ENCODE assay signal across 14 cellular contexts in the genomic region with DNA sequence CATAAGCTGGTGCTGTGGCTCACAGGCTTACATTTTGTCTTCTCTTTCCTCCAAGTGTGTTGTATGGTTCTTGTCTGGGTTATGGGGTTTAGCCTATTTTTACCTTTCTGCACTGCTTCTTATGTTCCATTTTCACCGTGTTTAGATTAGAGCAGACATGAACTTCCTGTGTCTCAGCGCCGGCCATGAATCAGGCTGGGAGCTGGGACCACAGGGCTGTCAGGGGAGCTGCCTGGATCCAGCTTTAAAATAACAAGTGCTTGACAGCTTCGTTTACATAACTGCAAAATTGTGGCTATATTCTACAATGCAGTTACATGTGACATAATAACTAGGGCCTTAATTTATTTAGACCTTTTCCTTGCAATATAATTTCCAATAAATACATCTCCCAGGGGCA.
DNase-seq lines count a peak whose midpoint lies in the region; ATAC-seq, FAIRE-seq and TF ChIP-seq lines count a peak whose summit lies in the region.
"Had no signal": no experiment of that assay in that cellular context is flagged by ENCODE, and none has a peak within 500 bp of the region (broad histone marks: within the 10 kb centered on the region; RNA-seq: fewer than 3 reads in every experiment).

No MANE protein-coding gene starts in this region.

- H3K4me1 Mint-ChIP-seq in CD8-positive, alpha-beta T cell (ENCODE audit: low read depth) = no peaks in the 10 kb centered on the region

- POLR2A ChIA-PET in PC-3 (lab: Charles Lee; ENCODE audit: unreplicated experiment) = interaction anchor here (0.5 to 0.7 kb wide), 7 partner anchors 42 to 320 kb away, joined by 3 to 9 read pairs (median 4); no protein-coding TSS in a partner anchor
- POLR2A ChIA-PET in CD8-positive, alpha-beta T cell (lab: Charles Lee) = no interaction called here

- H2AFZ ChIP-seq in PC-3 (ENCODE audit: low read length) = peak overlapping the region; percentile 65
- H2AFZ ChIP-seq in trophoblast cell (ENCODE audit: insufficient read depth, low read length, poor library complexity) = no peak overlapping the region

- BruUV-seq in PC-3 (replicated peaks; lab: Mats Ljungman, UMichigan) = TSS peak; percentile 92

- peak overlapping the region; percentile 85 for H2BK120ac ChIP-seq in trophoblast cell (ENCODE audit: insufficient read depth, low read length, poor library complexity)

- no peaks in the 10 kb centered on the region for H3K9me3 ChIP-seq in PC-3 (ENCODE audit: low read length)
- H3K9me3 ChIP-seq in trophoblast cell (ENCODE audit: insufficient read depth, low read depth, low read length) = no peaks in the 10 kb centered on the region
- peaks cover 3% of the 10 kb centered on the region for H3K9me3 ChIP-seq in CD8-positive, alpha-beta T cell (ENCODE audit: low read length)
- H3K9me3 ChIP-seq: uterus had no signal

- peak overlapping the region; percentile 77 for H2BK5ac ChIP-seq in trophoblast cell (ENCODE audit: low read depth, low read length, poor library complexity)

- WGBS in trophoblast cell (ENCODE audit: extremely low coverage, insufficient coverage, insufficient read length) = no CpG with 5 or more reads among the region's 4 CpGs

- H3K27me3 Mint-ChIP-seq in CD8-positive, alpha-beta T cell (ENCODE audit: low read depth) = no peaks in the 10 kb centered on the region

- TF ChIP-seq CTCF in C4-2B (conservative IDR thresholded peaks at IDR 0.05) = no peak
- no peak for TF ChIP-seq CTCF in PC-3 (conservative IDR thresholded peaks at IDR 0.05; ENCODE audit: low read depth, low read length)
- no peak for TF ChIP-seq CTCF in epithelial cell of esophagus (IDR thresholded peaks at IDR 0.05; ENCODE audit: insufficient read depth, low read depth, low read length, missing control alignments)
- TF ChIP-seq CTCF in CD8-positive, alpha-beta T cell (IDR thresholded peaks at IDR 0.05) = no peak
- TF ChIP-seq CTCF in D721Med (IDR thresholded peaks at IDR 0.05; ENCODE audit: insufficient read depth, missing control alignments) = no peak

- H3K9me3 Mint-ChIP-seq in CD8-positive, alpha-beta T cell = peaks cover 11% of the 10 kb centered on the region

- H4K20me1 ChIP-seq in PC-3 (ENCODE audit: low read length) = no peaks in the 10 kb centered on the region

- no peak for FAIRE-seq in D721Med (lab: Jason Lieb, UNC)
- FAIRE-seq: GM12878 had no signal

- peaks cover 43% of the 10 kb centered on the region for H3K4me1 ChIP-seq in PC-3 (ENCODE audit: insufficient read depth, low read length)
- H3K4me1 ChIP-seq in trophoblast cell (ENCODE audit: control insufficient read depth in 1 of 2, insufficient read depth in 2 of 2, low read length in 2 of 2) = peaks cover 0 to 7% of the 10 kb centered on the region in 2 experiments
- no peaks in the 10 kb centered on the region for H3K4me1 ChIP-seq in CD8-positive, alpha-beta T cell (ENCODE audit: insufficient read depth, low read length)
- H3K4me1 ChIP-seq: uterus had no signal

- H3K9ac ChIP-seq in PC-3 (ENCODE audit: low read length) (peak overlapping the region; percentile 65), trophoblast cell (ENCODE audit: low read length) (no peak overlapping the region)

- H3K4me2 ChIP-seq in PC-3 (ENCODE audit: low read length) (peak overlapping the region; percentile 64), trophoblast cell (ENCODE audit: low read length) (peak overlapping the region; percentile 33)

- no peak overlapping the region for H2AK5ac ChIP-seq in trophoblast cell (ENCODE audit: low read length)

- H4K8ac ChIP-seq in trophoblast cell (ENCODE audit: low read depth, low read length) = peak overlapping the region; percentile 58

- H3K79me1 ChIP-seq in trophoblast cell (ENCODE audit: low read length) = peaks cover 8% of the 10 kb centered on the region

- H4K91ac ChIP-seq in trophoblast cell (ENCODE audit: low read depth, low read length) = peak overlapping the region; percentile 35

- H3K4me3 ChIP-seq in PC-3 (ENCODE audit: low read length) (peak overlapping the region; percentile 28), epithelial cell of esophagus (ENCODE audit: low read length) (no peak overlapping the region), trophoblast cell (ENCODE audit: low read depth, low read length) (no peak overlapping the region)
- no peak overlapping the region for H3K4me3 ChIP-seq in CD8-positive, alpha-beta T cell (ENCODE audit: low read depth, low read length)
- H3K4me3 ChIP-seq: GM12878, skin epidermis, uterus had no signal

- no peak overlapping the region for H3K27ac Mint-ChIP-seq in CD8-positive, alpha-beta T cell

- DNase-seq in PC-3 (peak; percentile 90), epithelial cell of esophagus (ENCODE audit: low read depth) (peak; percentile 38), trophoblast cell (no peak), NOMO-1 treated with dmso at 0.1 percent for 144 hours (lab: John Stamatoyannopoulos, UW; ENCODE audit: unreplicated experiment) (no peak), D721Med (ENCODE audit: insufficient read length, low spot score) (no peak)
- DNase-seq in CD8-positive, alpha-beta T cell = no peak
- no peak for DNase-seq in activated CD4-positive, alpha-beta T cell treated with anti-CD3 and anti-CD28 coated beads, Interleukin-2, amount 50 U/mL, for 48 hours
- DNase-seq: activated gamma-delta T cell, hypothalamus, SIG-M5, uterus had no signal

- H3K9me2 ChIP-seq in PC-3 (replicated peaks; ENCODE audit: low read length) = no peaks in the 10 kb centered on the region

- no peak overlapping the region for H3K4me3 Mint-ChIP-seq in CD8-positive, alpha-beta T cell

- H3K36me3 Mint-ChIP-seq in CD8-positive, alpha-beta T cell = no peaks in the 10 kb centered on the region

- intact Hi-C loops in PC-3 (cut with micrococcal nuclease) = loop anchor here (1.0 to 5.0 kb wide), 15 partner anchors 46 to 544 kb away; partner anchors contain the start of gene FZD8
- intact Hi-C loops in CD8-positive, alpha-beta T cell (cut with DNase I, micrococcal nuclease) = no loop called here

- peak overlapping the region; percentile 30 for H2BK12ac ChIP-seq in trophoblast cell (ENCODE audit: low read length)

- CTCF ChIA-PET in PC-3 (lab: Charles Lee) = interaction anchor here (0.6 to 3.0 kb wide), 8 partner anchors 216 to 709 kb away, joined by 3 to 23 read pairs (median 4); no protein-coding TSS in a partner anchor
- CTCF ChIA-PET in CD8-positive, alpha-beta T cell (lab: Charles Lee) = no interaction called here

- H3K36me3 ChIP-seq in PC-3 (ENCODE audit: low read depth, low read length) (no peaks in the 10 kb centered on the region), trophoblast cell (ENCODE audit: control insufficient read depth in 1 of 2, insufficient read depth in 2 of 2, low read length in 2 of 2) (no peaks in the 10 kb centered on the region)
- H3K36me3 ChIP-seq in CD8-positive, alpha-beta T cell (ENCODE audit: insufficient read depth, low read length) = no peaks in the 10 kb centered on the region
- H3K36me3 ChIP-seq: uterus had no signal

- H3K18ac ChIP-seq in trophoblast cell (ENCODE audit: low read length) = no peak overlapping the region

- ATAC-seq in PC-3 = peak; percentile 51
- no peak for ATAC-seq in CD8-positive, alpha-beta T cell
- ATAC-seq: GM12878 had no signal

- no peak overlapping the region for H4K12ac ChIP-seq in trophoblast cell (ENCODE audit: low read depth, low read length)

- H3K27ac ChIP-seq in C4-2B = peak overlapping the region; percentile 63; the same call in 1 of the 2 replicates
- H3K27ac ChIP-seq in PC-3 (ENCODE audit: low read length) = peak overlapping the region; percentile 79
- peak overlapping the region; percentile 90 for H3K27ac ChIP-seq in trophoblast cell (ENCODE audit: low read depth, low read length)
- H3K27ac ChIP-seq in CD8-positive, alpha-beta T cell (ENCODE audit: low read depth, low read length) = no peak overlapping the region
- H3K27ac ChIP-seq: uterus had no signal

- H3K79me2 ChIP-seq in PC-3 (ENCODE audit: low read length) (no peaks in the 10 kb centered on the region), trophoblast cell (ENCODE audit: control insufficient read depth, insufficient read depth, low read length, poor library complexity) (no peaks in the 10 kb centered on the region)

- no peak overlapping the region for H3K14ac ChIP-seq in trophoblast cell (ENCODE audit: low read length)

- peaks cover 26% of the 10 kb centered on the region for H3F3A ChIP-seq in PC-3 (ENCODE audit: low read length, unreplicated experiment)

- no peak overlapping the region for H3K4ac ChIP-seq in trophoblast cell (ENCODE audit: low read depth, low read length)

- H3K27me3 ChIP-seq in PC-3 (ENCODE audit: low read length) (no peaks in the 10 kb centered on the region), trophoblast cell (ENCODE audit: insufficient read depth, low read length) (no peaks in the 10 kb centered on the region)
- no peaks in the 10 kb centered on the region for H3K27me3 ChIP-seq in CD8-positive, alpha-beta T cell (ENCODE audit: insufficient read depth, low read length)
- H3K27me3 ChIP-seq: uterus had no signal

- no peak overlapping the region for H3K23ac ChIP-seq in trophoblast cell (ENCODE audit: low read length)

Comparison
In these comparisons a context has a peak if more than half of its experiments do, and no peak if none do; other contexts are left out.
1. DNase-seq: peak in PC-3 (single experiment) and epithelial cell of esophagus (single experiment); none in trophoblast cell (0 of 2), CD8-positive, alpha-beta T cell (0 of 7), NOMO-1 treated with dmso at 0.1 percent for 144 hours (single experiment), D721Med (single experiment) and activated CD4-positive, alpha-beta T cell treated with anti-CD3 and anti-CD28 coated beads, Interleukin-2, amount 50 U/mL, for 48 hours (0 of 2).